ENCODE assay signal across 8 cellular contexts in the genomic region with DNA sequence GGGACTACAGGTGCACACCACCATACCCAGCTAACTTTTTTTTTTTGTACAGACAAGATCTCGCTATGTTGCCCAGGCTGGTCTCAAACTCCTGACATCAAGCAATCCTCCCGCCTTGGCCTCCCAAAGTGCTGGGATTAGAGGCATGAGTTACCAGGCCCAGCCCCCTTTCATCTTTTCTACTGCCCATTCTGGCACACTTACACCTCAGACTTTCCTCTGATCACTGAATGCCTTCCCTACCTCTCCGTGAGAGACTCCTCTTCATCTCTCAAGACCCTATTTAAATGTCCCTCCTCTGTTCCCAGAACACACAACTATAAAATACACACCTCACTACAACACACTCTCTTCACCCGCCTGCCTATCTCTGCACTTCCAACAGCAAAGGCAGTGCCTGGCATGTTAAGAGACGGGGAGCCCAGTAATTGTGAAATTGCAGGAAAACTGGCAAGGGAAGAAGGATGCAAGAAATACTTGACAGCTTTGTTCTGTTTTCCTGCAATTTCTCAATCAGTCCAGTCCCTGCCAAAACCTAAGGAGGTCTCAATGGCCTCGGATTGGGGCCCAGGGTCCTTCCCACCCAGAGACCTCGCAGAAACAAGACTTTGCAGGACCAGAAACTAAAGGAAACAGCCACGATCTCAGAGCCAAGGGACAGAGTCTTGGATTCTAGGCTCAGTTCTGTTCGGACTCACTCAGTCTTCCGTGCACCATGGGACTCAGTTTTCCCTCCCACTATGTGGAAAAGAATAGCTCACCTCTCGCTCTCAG. TPM values are rescaled to one million over a fixed set of nuclear protein-coding genes. Genes with fewer than 3 reads are reported as not detected.
A peak's percentile ranks its signal among the peaks of the same experiment; 100 is the strongest.
DNase-seq lines count a peak whose midpoint lies in the region; ATAC-seq and TF ChIP-seq lines count a peak whose summit lies in the region.

No MANE protein-coding gene starts in this region.

- no peak for TF ChIP-seq POLR2A in lower leg skin (IDR thresholded peaks at IDR 0.05)
- TF ChIP-seq POLR2A in tibial nerve (IDR thresholded peaks at IDR 0.05) = no peak

- peaks cover 36% of the 10 kb centered on the region for H3K4me1 ChIP-seq in adipocyte (ENCODE audit: control insufficient read depth, insufficient read depth, low read length)
- H3K4me1 ChIP-seq in tibial nerve = peaks cover 3 to 38% (median 26%) of the 10 kb centered on the region in 4 donors

- H3K36me3 ChIP-seq in adipocyte (ENCODE audit: control insufficient read depth, insufficient read depth, low read length, severe bottlenecking) (peaks cover 54% of the 10 kb centered on the region), tibial nerve (peaks cover 0 to 53% (median 22%) of the 10 kb centered on the region in 3 donors)

- H3K27me3 ChIP-seq in adipocyte (replicated peaks; ENCODE audit: control insufficient read depth, insufficient read depth, low read length) = no peaks in the 10 kb centered on the region
- no peaks in the 10 kb centered on the region for H3K27me3 ChIP-seq in tibial nerve

- no peak for ATAC-seq in HG02970 (IDR thresholded peaks at IDR 0.05; ENCODE audit: low FRiP score, unreplicated experiment)

- intact Hi-C loops in lower leg skin (cut with DNase I; ENCODE audit: low total_unique reads) = loop anchor here (5.0 kb wide), 1 partner anchor 201 kb away; no protein-coding TSS in a partner anchor

- no peak for TF ChIP-seq EP300 in tibial nerve (IDR thresholded peaks at IDR 0.05)

- peak overlapping the region; percentile 89 for H3K9ac ChIP-seq in adipocyte (ENCODE audit: low read length)

- WGBS in lower leg skin, 2 donors = 37% methylated on average over 11 of the region's 11 CpGs
- 31 to 39% methylated on average over 11 of the region's 11 CpGs for WGBS in tibial nerve, 2 donors

- TF ChIP-seq CTCF in lower leg skin (IDR thresholded peaks at IDR 0.05) = no peak
- TF ChIP-seq CTCF in tibial nerve (IDR thresholded peaks at IDR 0.05) = no peak

- peak overlapping the region; percentile 86 for H3K4me3 ChIP-seq in adipocyte (ENCODE audit: low read length)
- H3K4me3 ChIP-seq in lower leg skin (ENCODE audit: low read depth, poor library complexity, severe bottlenecking) = peak overlapping the region; percentile 59
- peak overlapping the region; percentile 75 to 96 (median 80) for H3K4me3 ChIP-seq in tibial nerve

- no peaks in the 10 kb centered on the region for H3K9me3 ChIP-seq in adipocyte (ENCODE audit: control insufficient read depth, low read length)
- no peaks in the 10 kb centered on the region for H3K9me3 ChIP-seq in tibial nerve

- peak overlapping the region in 2 of 4 donors; percentile 78 to 86 for H3K27ac ChIP-seq in tibial nerve

- DNase-seq in activated effector memory CD4-positive, alpha-beta T cell treated with anti-CD3 and anti-CD28 coated beads, Interleukin-2, amount 50 U/mL, for 16 hours = peak; percentile 36
- DNase-seq in activated effector memory CD4-positive, alpha-beta T cell treated with Interleukin-2 at 50 U/mL for 16 hours = no peak
- peak; percentile 73 for DNase-seq in adipocyte (ENCODE audit: low read depth)
- peak in 1 of 2 donors; percentile 80 for DNase-seq in lower leg skin (ENCODE audit: low spot score in 2 of 2)
- no peak for DNase-seq in tibial nerve (ENCODE audit: low spot score in 2 of 2)
- DNase-seq in effector CD8-positive, alpha-beta T cell (lab: John Stamatoyannopoulos, UW) = no peak
- no peak for DNase-seq in kidney tubule cell (ENCODE audit: low spot score)

RNA-seq across cellular contexts. Expression of a gene that starts 0.9 kb away (rescaled TPM):
- total RNA-seq in lower leg skin (10 to 100 TPM; 10.0 to 16.9 (median 14.0) TPM), tibial nerve (10 to 100 TPM; 14.9 to 32.9 (median 21.3) TPM)

RNA-seq across cellular contexts. Expression of a gene that starts 1.3 kb away (rescaled TPM):
- total RNA-seq in lower leg skin = 10 to 100 TPM in 2 of 4 donors, 1 to 10 TPM in 2; 6.0 to 16.2 (median 9.0) TPM
- 10 to 100 TPM; 19.9 to 55.9 (median 40.6) TPM for total RNA-seq in tibial nerve

RNA-seq across cellular contexts. Expression of a gene that starts 14.3 kb away (rescaled TPM):
- total RNA-seq in lower leg skin (not detected), tibial nerve (1 to 10 TPM in 1 of 4 donors, under 1 TPM in 1, not detected in 2; 0.87 to 1.0 TPM)

RNA-seq across cellular contexts. Expression of a gene that starts 26.4 kb away (rescaled TPM):
- total RNA-seq in lower leg skin (10 to 100 TPM; 25.5 to 46.7 (median 29.2) TPM), tibial nerve (1,000 to 10,000 TPM in 2 of 4 donors, 100 to 1,000 TPM in 2; 838 to 1,216 (median 1,000) TPM)

RNA-seq across cellular contexts. Expression of a gene that starts 33.0 kb away (rescaled TPM):
- total RNA-seq in lower leg skin = 10 to 100 TPM; 35.0 to 69.4 (median 51.9) TPM
- total RNA-seq in tibial nerve = 10 to 100 TPM; 37.5 to 61.4 (median 50.0) TPM

Comparison
In these comparisons a context has a peak if more than half of its experiments do, and no peak if none do; other contexts are left out.
1. DNase-seq: peak in activated effector memory CD4-positive, alpha-beta T cell treated with anti-CD3 and anti-CD28 coated beads, Interleukin-2, amount 50 U/mL, for 16 hours (single experiment) and adipocyte (single experiment); none in activated effector memory CD4-positive, alpha-beta T cell treated with Interleukin-2 at 50 U/mL for 16 hours (single experiment), tibial nerve (0 of 2), effector CD8-positive, alpha-beta T cell (single experiment) and kidney tubule cell (single experiment).
2. Peak in every context shown above with its lines, with median percentiles within 50 percentile points of each other: H3K4me3 ChIP-seq.